Comparison of ENCODE assay signal across 24 cellular contexts in genomic region chr22:29332886-29333496, GRCh38. TPM values are rescaled to one million over a fixed set of nuclear protein-coding genes. Genes with fewer than 3 reads are reported as not detected.
"Had no signal": no experiment of that assay in that cellular context is flagged by ENCODE, and none has a peak within 500 bp of the region (broad histone marks: within the 10 kb centered on the region; RNA-seq: fewer than 3 reads in every experiment).

No MANE protein-coding gene starts in this region.

- H3K9me3 ChIP-seq: adrenal gland, breast epithelium had no signal

- H3K9me3 Mint-ChIP-seq: activated naive CD8-positive, alpha-beta T cell treated with anti-CD3 and anti-CD28 coated beads, Interleukin-2, amount 10 ng/mL, durations not matched to agents 7 days and 5 days had no signal

- ATAC-seq: activated CD8-positive, alpha-beta T cell treated with anti-CD3 and anti-CD28 coated beads, Interleukin-2, amount 10 ng/mL, durations not matched to agents 7 days and 5 days; Right ventricle myocardium inferior had no signal

- H3K4me1 Mint-ChIP-seq: activated naive CD8-positive, alpha-beta T cell treated with anti-CD3 and anti-CD28 coated beads, Interleukin-2, amount 10 ng/mL, durations not matched to agents 7 days and 5 days had no signal

- H3K4me3 Mint-ChIP-seq: activated CD8-positive, alpha-beta T cell treated with anti-CD3 and anti-CD28 coated beads, Interleukin-2, amount 10 ng/mL, durations not matched to agents 7 days and 5 days; activated naive CD8-positive, alpha-beta T cell treated with anti-CD3 and anti-CD28 coated beads, Interleukin-2, amount 10 ng/mL, durations not matched to agents 7 days and 5 days had no signal

- H3K27me3 Mint-ChIP-seq: activated naive CD8-positive, alpha-beta T cell treated with anti-CD3 and anti-CD28 coated beads, Interleukin-2, amount 10 ng/mL, durations not matched to agents 7 days and 5 days had no signal

- H3K27ac Mint-ChIP-seq: activated CD8-positive, alpha-beta T cell treated with anti-CD3 and anti-CD28 coated beads, Interleukin-2, amount 10 ng/mL, durations not matched to agents 7 days and 5 days; activated naive CD8-positive, alpha-beta T cell treated with anti-CD3 and anti-CD28 coated beads, Interleukin-2, amount 10 ng/mL, durations not matched to agents 7 days and 5 days had no signal

- H3K4me3 ChIP-seq: adrenal gland, breast epithelium, SK-N-MC had no signal

- H3K27ac ChIP-seq: SK-N-MC had no signal

- DNase-seq: activated CD4-positive, alpha-beta T cell treated with anti-CD3 and anti-CD28 coated beads for 48 hours; activated CD4-positive, alpha-beta T cell treated with anti-CD3 and anti-CD28 coated beads, Interleukin-2, amount 50 U/mL, for 4 hours; activated CD4-positive, CD25-positive, alpha-beta regulatory T cell treated with anti-CD3 and anti-CD28 coated beads, Interleukin-2, amount 50 U/mL, for 72 hours; activated CD8-positive, alpha-beta memory T cell treated with anti-CD3 and anti-CD28 coated beads, Interleukin-2, amount 50 U/mL, for 48 hours; activated CD8-positive, alpha-beta T cell treated with anti-CD3 and anti-CD28 coated beads, Interleukin-2, amount 10 ng/mL, durations not matched to agents 7 days and 5 days; activated naive CD4-positive, alpha-beta T cell treated with anti-CD3 and anti-CD28 coated beads, Interleukin-2, amount 50 U/mL, for 16 hours; activated naive CD8-positive, alpha-beta T cell treated with anti-CD3 and anti-CD28 coated beads, Interleukin-2, amount 10 ng/mL, durations not matched to agents 7 days and 5 days; activated T-cell treated with anti-CD3 and anti-CD28 coated beads, Interleukin-2, amount 50 U/mL, for 1 hour; adrenal gland; anterior cingulate cortex; caudate nucleus; Kasumi-1; NCI-H1092; NCI-H1417; NCI-H1930; NCI-H2171; NCI-H2227 treated with DMSO at 0.1 percent for 48 hours; NCI-H446 treated with DMSO at 0.1 percent for 48 hours; NCI-H524 treated with DMSO at 0.1 percent for 48 hours; NCI-H748 treated with DMSO at 0.1 percent for 48 hours had no signal

- H3K36me3 ChIP-seq: breast epithelium had no signal

- H3K27me3 ChIP-seq: adrenal gland, breast epithelium had no signal

RNA-seq across cellular contexts. Expression of gene GAS2L1, which starts 26.5 kb away (rescaled TPM):
- total RNA-seq: OCI-LY7 had no signal
